Comparison of ENCODE assay signal across 1 cellular context in the genomic region with DNA sequence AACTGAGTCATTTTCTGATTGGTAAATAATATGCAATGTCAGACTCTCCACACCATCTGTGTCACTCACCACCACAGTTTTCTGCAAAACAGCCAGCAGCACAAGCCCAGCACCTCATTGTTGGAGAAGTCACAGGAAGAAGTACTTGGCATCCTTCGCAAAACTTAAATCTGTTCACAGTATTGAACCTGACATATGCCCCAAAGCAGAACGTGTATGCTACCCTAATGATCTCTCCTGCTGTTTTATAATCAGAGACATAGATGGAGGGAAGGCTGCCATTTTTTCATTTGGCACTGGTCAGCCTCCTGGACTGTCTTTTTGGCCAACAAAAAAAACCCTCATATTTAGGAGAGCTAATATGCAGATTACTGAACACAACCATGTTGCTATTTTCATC.
TF ChIP-seq lines count a peak whose summit lies in the region.

No MANE protein-coding gene starts in this region.

TF ChIP-seq in GM23338, 12 proteins besides CTCF, POLR2A, EP300 and RAD21 (continued from another document):
- TF ChIP-seq, protein P1, sequence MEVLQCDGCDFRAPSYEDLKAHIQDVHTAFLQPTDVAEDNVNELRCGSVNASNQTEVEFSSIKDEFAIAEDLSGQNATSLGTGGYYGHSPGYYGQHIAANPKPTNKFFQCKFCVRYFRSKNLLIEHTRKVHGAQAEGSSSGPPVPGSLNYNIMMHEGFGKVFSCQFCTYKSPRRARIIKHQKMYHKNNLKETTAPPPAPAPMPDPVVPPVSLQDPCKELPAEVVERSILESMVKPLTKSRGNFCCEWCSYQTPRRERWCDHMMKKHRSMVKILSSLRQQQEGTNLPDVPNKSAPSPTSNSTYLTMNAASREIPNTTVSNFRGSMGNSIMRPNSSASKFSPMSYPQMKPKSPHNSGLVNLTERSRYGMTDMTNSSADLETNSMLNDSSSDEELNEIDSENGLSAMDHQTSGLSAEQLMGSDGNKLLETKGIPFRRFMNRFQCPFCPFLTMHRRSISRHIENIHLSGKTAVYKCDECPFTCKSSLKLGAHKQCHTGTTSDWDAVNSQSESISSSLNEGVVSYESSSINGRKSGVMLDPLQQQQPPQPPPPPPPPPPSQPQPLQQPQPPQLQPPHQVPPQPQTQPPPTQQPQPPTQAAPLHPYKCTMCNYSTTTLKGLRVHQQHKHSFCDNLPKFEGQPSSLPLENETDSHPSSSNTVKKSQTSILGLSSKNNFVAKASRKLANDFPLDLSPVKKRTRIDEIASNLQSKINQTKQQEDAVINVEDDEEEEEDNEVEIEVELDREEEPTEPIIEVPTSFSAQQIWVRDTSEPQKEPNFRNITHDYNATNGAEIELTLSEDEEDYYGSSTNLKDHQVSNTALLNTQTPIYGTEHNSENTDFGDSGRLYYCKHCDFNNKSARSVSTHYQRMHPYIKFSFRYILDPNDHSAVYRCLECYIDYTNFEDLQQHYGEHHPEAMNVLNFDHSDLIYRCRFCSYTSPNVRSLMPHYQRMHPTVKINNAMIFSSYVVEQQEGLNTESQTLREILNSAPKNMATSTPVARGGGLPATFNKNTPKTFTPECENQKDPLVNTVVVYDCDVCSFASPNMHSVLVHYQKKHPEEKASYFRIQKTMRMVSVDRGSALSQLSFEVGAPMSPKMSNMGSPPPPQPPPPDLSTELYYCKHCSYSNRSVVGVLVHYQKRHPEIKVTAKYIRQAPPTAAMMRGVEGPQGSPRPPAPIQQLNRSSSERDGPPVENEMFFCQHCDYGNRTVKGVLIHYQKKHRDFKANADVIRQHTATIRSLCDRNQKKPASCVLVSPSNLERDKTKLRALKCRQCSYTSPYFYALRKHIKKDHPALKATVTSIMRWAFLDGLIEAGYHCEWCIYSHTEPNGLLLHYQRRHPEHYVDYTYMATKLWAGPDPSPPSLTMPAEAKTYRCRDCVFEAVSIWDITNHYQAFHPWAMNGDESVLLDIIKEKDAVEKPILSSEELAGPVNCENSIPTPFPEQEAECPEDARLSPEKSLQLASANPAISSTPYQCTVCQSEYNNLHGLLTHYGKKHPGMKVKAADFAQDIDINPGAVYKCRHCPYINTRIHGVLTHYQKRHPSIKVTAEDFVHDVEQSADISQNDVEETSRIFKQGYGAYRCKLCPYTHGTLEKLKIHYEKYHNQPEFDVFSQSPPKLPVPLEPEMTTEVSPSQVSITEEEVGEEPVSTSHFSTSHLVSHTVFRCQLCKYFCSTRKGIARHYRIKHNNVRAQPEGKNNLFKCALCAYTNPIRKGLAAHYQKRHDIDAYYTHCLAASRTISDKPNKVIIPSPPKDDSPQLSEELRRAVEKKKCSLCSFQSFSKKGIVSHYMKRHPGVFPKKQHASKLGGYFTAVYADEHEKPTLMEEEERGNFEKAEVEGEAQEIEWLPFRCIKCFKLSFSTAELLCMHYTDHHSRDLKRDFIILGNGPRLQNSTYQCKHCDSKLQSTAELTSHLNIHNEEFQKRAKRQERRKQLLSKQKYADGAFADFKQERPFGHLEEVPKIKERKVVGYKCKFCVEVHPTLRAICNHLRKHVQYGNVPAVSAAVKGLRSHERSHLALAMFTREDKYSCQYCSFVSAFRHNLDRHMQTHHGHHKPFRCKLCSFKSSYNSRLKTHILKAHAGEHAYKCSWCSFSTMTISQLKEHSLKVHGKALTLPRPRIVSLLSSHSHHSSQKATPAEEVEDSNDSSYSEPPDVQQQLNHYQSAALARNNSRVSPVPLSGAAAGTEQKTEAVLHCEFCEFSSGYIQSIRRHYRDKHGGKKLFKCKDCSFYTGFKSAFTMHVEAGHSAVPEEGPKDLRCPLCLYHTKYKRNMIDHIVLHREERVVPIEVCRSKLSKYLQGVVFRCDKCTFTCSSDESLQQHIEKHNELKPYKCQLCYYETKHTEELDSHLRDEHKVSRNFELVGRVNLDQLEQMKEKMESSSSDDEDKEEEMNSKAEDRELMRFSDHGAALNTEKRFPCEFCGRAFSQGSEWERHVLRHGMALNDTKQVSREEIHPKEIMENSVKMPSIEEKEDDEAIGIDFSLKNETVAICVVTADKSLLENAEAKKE (CRISPR knock-in tag; IDR thresholded peaks at IDR 0.05) = no peak
- no peak for TF ChIP-seq JUNB (IDR thresholded peaks at IDR 0.05; ENCODE audit: unreplicated experiment)
- no peak for TF ChIP-seq ZNF114 (CRISPR knock-in tag; IDR thresholded peaks at IDR 0.05)
- no peak for TF ChIP-seq POLR2AphosphoS5 (IDR thresholded peaks at IDR 0.05; ENCODE audit: low read depth)
- TF ChIP-seq, protein P2, sequence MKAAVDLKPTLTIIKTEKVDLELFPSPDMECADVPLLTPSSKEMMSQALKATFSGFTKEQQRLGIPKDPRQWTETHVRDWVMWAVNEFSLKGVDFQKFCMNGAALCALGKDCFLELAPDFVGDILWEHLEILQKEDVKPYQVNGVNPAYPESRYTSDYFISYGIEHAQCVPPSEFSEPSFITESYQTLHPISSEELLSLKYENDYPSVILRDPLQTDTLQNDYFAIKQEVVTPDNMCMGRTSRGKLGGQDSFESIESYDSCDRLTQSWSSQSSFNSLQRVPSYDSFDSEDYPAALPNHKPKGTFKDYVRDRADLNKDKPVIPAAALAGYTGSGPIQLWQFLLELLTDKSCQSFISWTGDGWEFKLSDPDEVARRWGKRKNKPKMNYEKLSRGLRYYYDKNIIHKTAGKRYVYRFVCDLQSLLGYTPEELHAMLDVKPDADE (IDR thresholded peaks at IDR 0.05) = no peak
